13 cellular contexts compared by ENCODE assay signal in genomic region chr10:87775766-87776165, GRCh38. TPM values are rescaled to one million over a fixed set of nuclear protein-coding genes. Genes with fewer than 3 reads are reported as not detected.
DNase-seq lines count a peak whose midpoint lies in the region; ATAC-seq and TF ChIP-seq lines count a peak whose summit lies in the region.
"Had no signal": no experiment of that assay in that cellular context is flagged by ENCODE, and none has a peak within 500 bp of the region (broad histone marks: within the 10 kb centered on the region; RNA-seq: fewer than 3 reads in every experiment).

No MANE protein-coding gene starts in this region.

- WGBS in adrenal gland, 4 donors = 21 to 27% (median 26%) methylated on average over 4 of the region's 4 CpGs

- in situ Hi-C loops in KBM-7 (cut with MboI; ENCODE audit: low pct_unique_long_range_greater_than_20kb, low sequenced_read_pairs) = no loop called here

- TF ChIP-seq CTCF in adrenal gland (IDR thresholded peaks at IDR 0.05) (no peak), left lung (IDR thresholded peaks at IDR 0.05) (no peak)

- no peaks in the 10 kb centered on the region for H3K36me3 ChIP-seq in adrenal gland (replicated peaks in 1 of 2)
- H3K36me3 ChIP-seq in left lung = peaks cover 0 to 44% of the 10 kb centered on the region in 2 donors

- ATAC-seq in left lung = peak; percentile 17
- ATAC-seq: K562 had no signal

- intact Hi-C loops in adrenal gland (cut with DNase I) = no loop called here
- intact Hi-C loops in left lung (cut with DNase I) = no loop called here

- no peaks in the 10 kb centered on the region for H3K27me3 ChIP-seq in adrenal gland
- H3K27me3 ChIP-seq in left lung = no peaks in the 10 kb centered on the region

- TF ChIP-seq POLR2A in adrenal gland (IDR thresholded peaks at IDR 0.05) = no peak

- H3K27ac ChIP-seq in adrenal gland = peak overlapping the region in 4 of 5 donors; percentile 37 to 63 (median 56)
- peak overlapping the region; percentile 10 to 18 for H3K27ac ChIP-seq in left lung

- H3K4me1 ChIP-seq in adrenal gland (replicated peaks in 1 of 2) (peaks cover 7 to 10% of the 10 kb centered on the region in 2 donors), left lung (peaks cover 0 to 13% of the 10 kb centered on the region in 2 donors)

- no peak overlapping the region for H3K4me3 ChIP-seq in adrenal gland
- no peak overlapping the region for H3K4me3 ChIP-seq in left lung
- H3K4me3 ChIP-seq: K562, skin epidermis had no signal

- H3K9me3 ChIP-seq in adrenal gland (replicated peaks in 1 of 3) (no peaks in the 10 kb centered on the region), left lung (no peaks in the 10 kb centered on the region)

- DNase-seq in CD1c-positive myeloid dendritic cell (ENCODE audit: extremely low spot score) = peak; percentile 71
- DNase-seq in KBM-7 = peak; percentile 28
- no peak for DNase-seq in adrenal gland
- DNase-seq in left lung = no peak
- no peak for DNase-seq in NCI-H2196 treated with DMSO at 0.1 percent for 48 hours (lab: John Stamatoyannopoulos, UW; ENCODE audit: unreplicated experiment)
- DNase-seq in stimulated activated CD4-positive, alpha-beta T cell treated with anti-CD3 and anti-CD28 coated beads, Interleukin-4, amount 100 ng/mL, for 1 hour = no peak
- DNase-seq in HT-29 (ENCODE audit: low spot score) = no peak
- DNase-seq in germinal center (ENCODE audit: low spot score) = no peak
- DNase-seq: Calu3; NCI-H510A; stimulated activated CD8-positive, alpha-beta memory T cell treated with anti-CD3 and anti-CD28 coated beads, Interleukin-4, amount 100 ng/mL, for 48 hours had no signal

RNA-seq across cellular contexts. Expression of gene ATAD1, which starts 42.3 kb away (rescaled TPM):
- total RNA-seq in adrenal gland (100 to 1,000 TPM in 1 of 8 donors, 10 to 100 TPM in 7; 30.0 to 119 (median 50.4) TPM), left lung (10 to 100 TPM; 49.2 to 49.7 TPM)
- 10 to 100 TPM in 1 of 3 donors, 1 to 10 TPM in 2; 8.5 to 54.4 (median 9.0) TPM for polyA plus RNA-seq in adrenal gland
- total RNA-seq in HT-29 (2014; rRNA removed; shearing (Covaris generic)) = 12.7 and 18.0 TPM in 2 replicates

Comparison
In these comparisons a context has a peak if more than half of its experiments do, and no peak if none do; other contexts are left out.
1. DNase-seq: peak in CD1c-positive myeloid dendritic cell (single experiment) and KBM-7 (single experiment); none in adrenal gland (0 of 7), left lung (0 of 2), NCI-H2196 treated with DMSO at 0.1 percent for 48 hours (single experiment), stimulated activated CD4-positive, alpha-beta T cell treated with anti-CD3 and anti-CD28 coated beads, Interleukin-4, amount 100 ng/mL, for 1 hour (single experiment), HT-29 (single experiment) and germinal center (single experiment).